In the genomic region with DNA sequence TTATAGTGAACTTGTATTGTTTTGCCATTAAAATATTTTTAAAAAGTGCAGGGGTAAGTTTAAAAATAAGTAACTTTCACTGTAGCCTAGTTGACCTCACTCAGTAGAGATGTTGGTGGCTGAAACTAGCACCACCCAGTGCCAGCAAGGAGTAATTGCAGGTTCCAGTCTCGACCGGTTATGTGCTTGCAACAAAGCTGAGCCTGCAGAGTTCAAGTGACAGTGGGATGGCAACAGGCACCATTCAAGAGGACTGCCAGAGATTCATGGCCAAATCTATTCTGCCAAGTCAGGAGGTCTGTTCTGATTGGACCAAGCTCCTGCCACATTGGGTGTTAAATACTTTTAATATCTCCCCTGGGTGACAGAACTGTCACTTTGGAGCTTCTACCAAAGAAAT, we compare ENCODE assay signal across 9 cellular contexts. TPM values are rescaled to one million over a fixed set of nuclear protein-coding genes. Genes with fewer than 3 reads are reported as not detected.
DNase-seq lines count a peak whose midpoint lies in the region; ATAC-seq and TF ChIP-seq lines count a peak whose summit lies in the region.
"Had no signal": no experiment of that assay in that cellular context is flagged by ENCODE, and none has a peak within 500 bp of the region (broad histone marks: within the 10 kb centered on the region; RNA-seq: fewer than 3 reads in every experiment).

No MANE protein-coding gene starts in this region.

- intact Hi-C loops in OCI-LY7 (cut with micrococcal nuclease; ENCODE audit: unreplicated experiment) = loop anchor here (2.0 kb wide), 1 partner anchor 52 kb away; no protein-coding TSS in a partner anchor

- H3K4me3 ChIP-seq in OCI-LY7 (ENCODE audit: low read depth, low read length, poor library complexity, severe bottlenecking) (no peak overlapping the region), endodermal cell (ENCODE audit: low read length) (no peak overlapping the region), osteoblast (ENCODE audit: insufficient read depth, low read length) (no peak overlapping the region)

- H3K27me3 Mint-ChIP-seq in endodermal cell (ENCODE audit: insufficient read depth) = peaks cover 24% of the 10 kb centered on the region

- H3K4me2 ChIP-seq in OCI-LY7 (ENCODE audit: low read length) (no peak overlapping the region), osteoblast (ENCODE audit: insufficient read depth, low read length) (no peak overlapping the region)

- no peak overlapping the region for H2AFZ ChIP-seq in OCI-LY7 (ENCODE audit: low read length)
- no peak overlapping the region for H2AFZ ChIP-seq in osteoblast (ENCODE audit: low read length)

- H3K36me3 ChIP-seq in OCI-LY7 (ENCODE audit: insufficient read depth, low read length) = no peaks in the 10 kb centered on the region
- H3K36me3 ChIP-seq in endodermal cell (ENCODE audit: control insufficient read depth, insufficient read depth, low read length) = no peaks in the 10 kb centered on the region
- no peaks in the 10 kb centered on the region for H3K36me3 ChIP-seq in osteoblast (ENCODE audit: insufficient read depth, low read length)

- CTCF ChIA-PET in GM10248 (lab: Yijun Ruan, JAX) (interaction anchor here (0.7 to 1.3 kb wide), 8 partner anchors 9 to 73 kb away, joined by 3 to 6 read pairs (median 3); no protein-coding TSS in a partner anchor), OCI-LY7 (lab: Charles Lee; ENCODE audit: unreplicated experiment) (no interaction called here)

- 9 to 38% methylated on average over 2 of the region's 2 CpGs for whole genome bisulfite sequencing in endodermal cell (ENCODE audit: insufficient coverage in 1 of 2, insufficient read length in 1 of 2), 2 experiments

- no peaks in the 10 kb centered on the region for H3K9me2 ChIP-seq in OCI-LY7 (ENCODE audit: insufficient read depth, low read length)

- ATAC-seq in left lobe of liver (no peak), HG03135 (IDR thresholded peaks at IDR 0.05; ENCODE audit: unreplicated experiment) (no peak), GM21528 (IDR thresholded peaks at IDR 0.05; ENCODE audit: low FRiP score, unreplicated experiment) (no peak)

- DNase-seq in A172 (ENCODE audit: low spot score) (peak; percentile 22), GM10248 (ENCODE audit: extremely low spot score) (peak; percentile 65), OCI-LY7 (ENCODE audit: low spot score) (peak; percentile 63), endodermal cell (peak; percentile 81), osteoblast (ENCODE audit: insufficient read length, low spot score, missing footprints) (peak; percentile 86), left lobe of liver (ENCODE audit: low spot score) (no peak)

- POLR2A ChIA-PET in GM10248 (lab: Yijun Ruan, JAX) = interaction anchor here (0.5 kb wide), 1 partner anchor 64 kb away, joined by 4 read pairs; the partner anchor contains the start of gene MORF4L1
- POLR2A ChIA-PET in OCI-LY7 (lab: Charles Lee) = no interaction called here

- no TSS peak for BruUV-seq in OCI-LY7 (replicated peaks; lab: Mats Ljungman, UMichigan)

- H3K9me3 ChIP-seq in OCI-LY7 (ENCODE audit: low read length) (no peaks in the 10 kb centered on the region; the same call in 1 of the 2 replicates), endodermal cell (ENCODE audit: control insufficient read depth, low read length) (no peaks in the 10 kb centered on the region), osteoblast (ENCODE audit: low read depth, low read length) (no peaks in the 10 kb centered on the region)

- no peak overlapping the region for H3K9ac ChIP-seq in endodermal cell (ENCODE audit: extremely low read depth, low read length, poor library complexity, severe bottlenecking)

- H3K4me1 ChIP-seq in OCI-LY7 (ENCODE audit: insufficient read depth, low read length, poor library complexity, severe bottlenecking) = peaks cover 9% of the 10 kb centered on the region
- H3K4me1 ChIP-seq in endodermal cell (ENCODE audit: control insufficient read depth, insufficient read depth, low read length) = no peaks in the 10 kb centered on the region
- no peaks in the 10 kb centered on the region for H3K4me1 ChIP-seq in osteoblast (ENCODE audit: insufficient read depth, low read length)

- H3K27ac Mint-ChIP-seq in endodermal cell = no peak overlapping the region

- H3K27ac ChIP-seq in OCI-LY7 (ENCODE audit: low read depth, low read length, poor library complexity, severe bottlenecking) (no peak overlapping the region), endodermal cell (ENCODE audit: low read depth, low read length) (no peak overlapping the region), osteoblast (ENCODE audit: low read depth, low read length) (no peak overlapping the region)

- H3K9me3 Mint-ChIP-seq in endodermal cell = no peaks in the 10 kb centered on the region
- H3K9me3 Mint-ChIP-seq: central memory CD8-positive, alpha-beta T cell had no signal

- H3K27me3 ChIP-seq in endodermal cell (ENCODE audit: control insufficient read depth, insufficient read depth, low read length, poor library complexity, severe bottlenecking) = peaks cover 11% of the 10 kb centered on the region
- H3K27me3 ChIP-seq in osteoblast (ENCODE audit: insufficient read depth, low read length) = no peaks in the 10 kb centered on the region

- no peaks in the 10 kb centered on the region for H3K36me3 Mint-ChIP-seq in endodermal cell (ENCODE audit: low read depth)

- peak; percentile 21 for TF ChIP-seq CTCF in GM10248 (IDR thresholded peaks at IDR 0.05; ENCODE audit: control extremely low read depth, extremely low read depth, low read depth, missing control alignments)
- TF ChIP-seq CTCF in OCI-LY7 (conservative IDR thresholded peaks at IDR 0.05; ENCODE audit: low read length) = peak; percentile 81
- peak; percentile 75 for TF ChIP-seq CTCF in endodermal cell (conservative IDR thresholded peaks at IDR 0.05)
- peak; percentile 51 for TF ChIP-seq CTCF in osteoblast (IDR thresholded peaks at IDR 0.05; ENCODE audit: extremely low read depth, low read depth, low read length)

- H3K4me3 Mint-ChIP-seq in endodermal cell = peak overlapping the region; percentile 78
- H3K4me3 Mint-ChIP-seq: central memory CD8-positive, alpha-beta T cell had no signal

- no peaks in the 10 kb centered on the region for H4K20me1 ChIP-seq in OCI-LY7 (ENCODE audit: insufficient read depth, low read length)
- H4K20me1 ChIP-seq in osteoblast (ENCODE audit: insufficient read depth, low read length) = peaks cover 11% of the 10 kb centered on the region

- H3K4me1 Mint-ChIP-seq in endodermal cell = peaks cover 19% of the 10 kb centered on the region

- H3K79me2 ChIP-seq in OCI-LY7 (ENCODE audit: insufficient read depth, low read depth, low read length) (no peaks in the 10 kb centered on the region), osteoblast (ENCODE audit: insufficient read depth, low read length) (peaks cover 31% of the 10 kb centered on the region)

RNA-seq across cellular contexts. Expression of gene ADAMTS7, which starts 2.7 kb away (rescaled TPM):
- total RNA-seq in A172 (2014; rRNA removed; shearing (Covaris generic)) = 6.0 and 12.2 TPM in 2 replicates
- 0.13 and 0.19 TPM in 2 replicates for total RNA-seq in OCI-LY7 (2014; rRNA removed; shearing (Covaris generic))
- total RNA-seq in OCI-LY7 (2022) (0.08 and 0.11 TPM in 2 replicates), endodermal cell (10 to 100 TPM; 55.8 to 67.1 TPM), osteoblast (32.4 and 34.0 TPM in 2 replicates), left lobe of liver (0.86 TPM)
- 58.8 TPM for polyA plus RNA-seq in endodermal cell (2013, experiment 1 of 2)
- polyA plus RNA-seq in endodermal cell (2013, experiment 2 of 2) = 53.4 TPM

Comparison
In these comparisons a context has a peak if more than half of its experiments do, and no peak if none do; other contexts are left out.
1. CTCF ChIP-seq: peak in every context shown above with its lines; median percentile 81 in OCI-LY7; 75 in endodermal cell; 51 in osteoblast; 21 in GM10248.